ENCODE assay signal across 8 cellular contexts in genomic region chr12:122022393-122023338, GRCh38. TPM values are rescaled to one million over a fixed set of nuclear protein-coding genes. Genes with fewer than 3 reads are reported as not detected.
DNase-seq lines count a peak whose midpoint lies in the region; ATAC-seq, FAIRE-seq and TF ChIP-seq lines count a peak whose summit lies in the region.

No MANE protein-coding gene starts in this region.

- peak overlapping the region; percentile 39 for H4K91ac ChIP-seq in H1 (replicated peaks; ENCODE audit: insufficient read length, low read length)
- H4K91ac ChIP-seq in mesenchymal stem cell (ENCODE audit: low read length) = peak overlapping the region; percentile 28

- ATAC-seq in HCT116 (peak; percentile 12), thoracic aorta (ENCODE audit: insufficient number of reproducible peaks, low FRiP score, low read depth) (peak; percentile 23), GM18519 (IDR thresholded peaks at IDR 0.05; ENCODE audit: low FRiP score, unreplicated experiment) (no peak), GM19397 (IDR thresholded peaks at IDR 0.05; ENCODE audit: unreplicated experiment) (no peak)

- no peak for TF ChIP-seq CTCF in HCT116 (IDR thresholded peaks at IDR 0.05 in 2 of 3, conservative IDR thresholded peaks at IDR 0.05 in 1 of 3; ENCODE audit: borderline replicate concordance in 1 of 3, insufficient read depth in 1 of 3, low read depth in 2 of 3, low read length in 2 of 3)
- TF ChIP-seq CTCF in VCaP (conservative IDR thresholded peaks at IDR 0.05) = no peak
- no peak for TF ChIP-seq CTCF in H1 (IDR thresholded peaks at IDR 0.05; ENCODE audit: control extremely low read depth in 1 of 3, insufficient read depth in 1 of 3, low read depth in 1 of 3, low read length in 3 of 3)
- no peak for TF ChIP-seq CTCF in thoracic aorta (IDR thresholded peaks at IDR 0.05)

- whole genome bisulfite sequencing in H1 (ENCODE audit: extremely low coverage in 1 of 2, insufficient coverage in 1 of 2, insufficient read length in 1 of 2, insufficient replicate concordance in 2 of 2, low coverage in 1 of 2, low lambda C conversion rate in 2 of 2, missing lambda C conversion rate in 1 of 2), 2 experiments = 4% methylated on average over 37 of the region's 124 CpGs; no CpG with 5 or more reads in 1 of the 2 experiments
- WGBS in mesenchymal stem cell = under 1% methylated on average over 99 of the region's 124 CpGs

- no peak overlapping the region for H4K5ac ChIP-seq in H1 (ENCODE audit: insufficient read length, low read depth, low read length)

- H3K4me3 ChIP-seq in HCT116 (replicated peaks in 1 of 2; ENCODE audit: low read depth in 1 of 2, low read length in 2 of 2) (peak overlapping the region; percentile 65 to 80), H1 (ENCODE audit: extremely low read depth in 1 of 4, insufficient read depth in 2 of 4, low read depth in 3 of 4, low read length in 4 of 4) (peak overlapping the region; percentile 73 to 87 (median 78)), mesenchymal stem cell (ENCODE audit: insufficient read depth in 1 of 2, low read depth in 1 of 2, low read length in 2 of 2) (peak overlapping the region; percentile 75 to 79), thoracic aorta (peak overlapping the region; percentile 96)

- no peaks in the 10 kb centered on the region for H3K36me3 ChIP-seq in HCT116 (ENCODE audit: control insufficient read depth in 1 of 2, insufficient read depth in 2 of 2, low read length in 2 of 2)
- H3K36me3 ChIP-seq in H1 (ENCODE audit: control insufficient read depth in 2 of 4, insufficient read depth in 4 of 4, low read length in 3 of 4) = no peaks in the 10 kb centered on the region
- H3K36me3 ChIP-seq in mesenchymal stem cell (ENCODE audit: control insufficient read depth in 1 of 2, insufficient read depth in 2 of 2, low read depth in 1 of 2, low read length in 2 of 2) = no peaks in the 10 kb centered on the region
- no peaks in the 10 kb centered on the region for H3K36me3 ChIP-seq in thoracic aorta

- no peak for FAIRE-seq in H1 (lab: Jason Lieb, UNC)

- no peak overlapping the region for H2BK20ac ChIP-seq in H1 (ENCODE audit: low read length)

- DNase-seq in AG20443 (ENCODE audit: low spot score) (peak; percentile 65), HCT116 (ENCODE audit: low read depth, low spot score) (no peak), H1 (ENCODE audit: low read depth in 1 of 2, low spot score in 2 of 2) (peak in 1 of 2 experiments; percentile 62), mesenchymal stem cell (peak; percentile 32), thoracic aorta (ENCODE audit: low spot score) (no peak)

- BruUV-seq in HCT116 (replicated peaks; lab: Mats Ljungman, UMichigan) = no TSS peak

- 0 out of 4 replicates have a peak, but pooled peaks cover 0 to 6% of the 10 kb centered on the region in 2 experiments for H3K9me3 ChIP-seq in HCT116 (ENCODE audit: control insufficient read depth in 1 of 2, insufficient read depth in 1 of 2, low read depth in 1 of 2, low read length in 2 of 2)
- H3K9me3 ChIP-seq in H1 (ENCODE audit: insufficient read depth in 2 of 2, low read depth in 1 of 2, low read length in 1 of 2) = no peaks in the 10 kb centered on the region
- peaks cover 9% of the 10 kb centered on the region for H3K9me3 ChIP-seq in mesenchymal stem cell (ENCODE audit: control insufficient read depth, low read length)
- H3K9me3 ChIP-seq in thoracic aorta = peaks cover 5% of the 10 kb centered on the region

- H2AK5ac ChIP-seq in H1 (ENCODE audit: low read depth, low read length) (no peak overlapping the region), mesenchymal stem cell (ENCODE audit: low read length, severe bottlenecking) (no peak overlapping the region)

- peaks cover 5% of the 10 kb centered on the region; the same call in 1 of the 2 replicates for H3K79me1 ChIP-seq in H1 (ENCODE audit: low read depth, low read length)
- peaks cover 14% of the 10 kb centered on the region for H3K79me1 ChIP-seq in mesenchymal stem cell (replicated peaks; ENCODE audit: low read length, poor library complexity, severe bottlenecking)

- CTCF ChIA-PET in HCT116 (lab: Charles Lee) = no interaction called here
- CTCF ChIA-PET in H1 (lab: Charles Lee; ENCODE audit: partially characterized antibody) = interaction anchor here (2.2 kb wide), 2 partner anchors 10 to 70 kb away, joined by 6 to 15 read pairs; no protein-coding TSS in a partner anchor

- H3K27me3 ChIP-seq in HCT116 (ENCODE audit: insufficient read depth, low read length) = no peaks in the 10 kb centered on the region
- H3K27me3 ChIP-seq in H1 (replicated peaks in 1 of 4; ENCODE audit: control insufficient read depth in 3 of 4, extremely low read depth in 1 of 4, insufficient read depth in 3 of 4, low read length in 3 of 4) = peaks cover 3 to 25% (median 16%) of the 10 kb centered on the region in 4 experiments
- peaks cover 0 to 9% of the 10 kb centered on the region in 2 experiments for H3K27me3 ChIP-seq in mesenchymal stem cell (ENCODE audit: control insufficient read depth in 1 of 2, insufficient read depth in 1 of 2, low read length in 2 of 2)
- no peaks in the 10 kb centered on the region for H3K27me3 ChIP-seq in thoracic aorta (replicated peaks; ENCODE audit: insufficient read depth)

- H3K14ac ChIP-seq in H1 (ENCODE audit: insufficient read length) = no peak overlapping the region
- peak overlapping the region in 1 of 2 experiments; percentile 90 for H3K14ac ChIP-seq in mesenchymal stem cell (ENCODE audit: low read length in 2 of 2)

- intact Hi-C loops in HCT116 (cut with micrococcal nuclease) = no loop called here

- H3K4me1 ChIP-seq in HCT116 (ENCODE audit: control insufficient read depth in 1 of 2, insufficient read depth in 2 of 2, low read length in 2 of 2) (peaks cover 17 to 27% of the 10 kb centered on the region in 2 experiments), H1 (replicated peaks in 1 of 4; ENCODE audit: control insufficient read depth in 3 of 4, insufficient read depth in 4 of 4, low read length in 3 of 4) (peaks cover 0 to 9% (median 7%) of the 10 kb centered on the region in 4 experiments; a peak in 4 of 7 replicates), mesenchymal stem cell (ENCODE audit: control insufficient read depth, insufficient read depth, low read depth, low read length) (peaks cover 27% of the 10 kb centered on the region), thoracic aorta (ENCODE audit: control insufficient read depth in 1 of 2, low read depth in 2 of 2) (peaks cover 11 to 20% of the 10 kb centered on the region in 2 donors)

- POLR2A ChIA-PET in HCT116 (lab: Charles Lee) = no interaction called here
- POLR2A ChIA-PET in H1 (lab: Charles Lee; ENCODE audit: partially characterized antibody) = interaction anchor here (0.5 to 1.2 kb wide), 4 partner anchors 40 to 89 kb away, joined by 3 read pairs; no protein-coding TSS in a partner anchor

- H3K23ac ChIP-seq in H1 (ENCODE audit: insufficient read length) (no peak overlapping the region), mesenchymal stem cell (ENCODE audit: low read length in 2 of 2) (peak overlapping the region in 1 of 2 experiments; percentile 83)

- peaks cover 14% of the 10 kb centered on the region; the same call in 1 of the 2 replicates for H3K23me2 ChIP-seq in H1 (ENCODE audit: low read depth, low read length)

- no peaks in the 10 kb centered on the region for H4K20me1 ChIP-seq in HCT116 (ENCODE audit: insufficient read depth)
- H4K20me1 ChIP-seq in H1 (replicated peaks in 1 of 2; ENCODE audit: control insufficient read depth in 1 of 2, insufficient read depth in 2 of 2, low read length in 2 of 2) = peaks cover 4 to 6% of the 10 kb centered on the region in 2 experiments

- H2BK12ac ChIP-seq in H1 (ENCODE audit: low read depth, low read length) (no peak overlapping the region), mesenchymal stem cell (ENCODE audit: low read length in 2 of 2) (no peak overlapping the region)

- H3K9me2 ChIP-seq in HCT116 (ENCODE audit: insufficient read depth) = no peaks in the 10 kb centered on the region

- H2BK15ac ChIP-seq in H1 (ENCODE audit: low read length) (no peak overlapping the region), mesenchymal stem cell (ENCODE audit: low read depth, poor library complexity, severe bottlenecking) (peak overlapping the region; percentile 64)

- TF ChIP-seq RAD21 in HCT116 (IDR thresholded peaks at IDR 0.05; ENCODE audit: low read depth) (no peak), H1 (IDR thresholded peaks at IDR 0.05 in 1 of 2, conservative IDR thresholded peaks at IDR 0.05 in 1 of 2; ENCODE audit: low read depth in 2 of 2, low read length in 2 of 2) (no peak)

- no peak for TF ChIP-seq POLR2A in HCT116 (IDR thresholded peaks at IDR 0.05; ENCODE audit: borderline replicate concordance, extremely low read depth, insufficient read depth, insufficient read length)
- 0 out of 3 replicates have a peak, but pooled peaks of 1 of the 2 experiments have one; percentile 24 for TF ChIP-seq POLR2A in H1 (IDR thresholded peaks at IDR 0.05; ENCODE audit: control extremely low read depth in 1 of 2, low read depth in 2 of 2, low read length in 2 of 2)

- H3K79me2 ChIP-seq in HCT116 (ENCODE audit: insufficient read depth, low read length) (peaks cover 38% of the 10 kb centered on the region), H1 (ENCODE audit: control insufficient read depth in 1 of 2, insufficient read depth in 2 of 2, low read length in 2 of 2) (peaks cover 4 to 29% of the 10 kb centered on the region in 2 experiments; a peak in 3 of 4 replicates)

- H3K18ac ChIP-seq in H1 (ENCODE audit: extremely low read depth, low read length) = no peak overlapping the region
- H3K18ac ChIP-seq in mesenchymal stem cell (ENCODE audit: low read depth in 1 of 2, low read length in 2 of 2) = peak overlapping the region in 1 of 2 experiments; percentile 67

- no peak overlapping the region for H3K56ac ChIP-seq in H1 (replicated peaks; ENCODE audit: insufficient read length, low read depth, low read length)

- H3K4ac ChIP-seq in H1 (replicated peaks; ENCODE audit: insufficient read length, low read depth, low read length) (no peak overlapping the region), mesenchymal stem cell (ENCODE audit: low read depth in 1 of 2, low read length in 2 of 2) (peak overlapping the region in 1 of 2 experiments; percentile 12)

- H3K4me2 ChIP-seq in HCT116 (ENCODE audit: low read length) = peak overlapping the region; percentile 97
- peak overlapping the region; percentile 69 to 79 for H3K4me2 ChIP-seq in H1 (ENCODE audit: insufficient read depth in 1 of 2, low read depth in 2 of 2, low read length in 2 of 2)
- H3K4me2 ChIP-seq in mesenchymal stem cell (ENCODE audit: low read length, poor library complexity, severe bottlenecking) = peak overlapping the region; percentile 95

- TF ChIP-seq EP300 in H1 (IDR thresholded peaks at IDR 0.05; ENCODE audit: borderline replicate concordance in 1 of 2, low read depth in 2 of 2, low read length in 2 of 2) = no peak

- peak overlapping the region; percentile 82 for H3K9ac ChIP-seq in HCT116 (ENCODE audit: low read length)
- peak overlapping the region; percentile 51 to 94 (median 58) for H3K9ac ChIP-seq in H1 (replicated peaks in 1 of 4; ENCODE audit: extremely low read depth in 1 of 4, low read depth in 3 of 4, low read length in 3 of 4)
- peak overlapping the region; percentile 82 for H3K9ac ChIP-seq in mesenchymal stem cell (ENCODE audit: low read length)

- H2BK120ac ChIP-seq in H1 (replicated peaks; ENCODE audit: low read depth, low read length) (no peak overlapping the region), mesenchymal stem cell (ENCODE audit: low read depth, low read length) (peak overlapping the region; percentile 54)

- no peak overlapping the region for H2AFZ ChIP-seq in HCT116 (ENCODE audit: low read depth, low read length, poor library complexity, severe bottlenecking)
- no peak overlapping the region for H2AFZ ChIP-seq in H1 (ENCODE audit: low read length)
- H2AFZ ChIP-seq in mesenchymal stem cell (ENCODE audit: low read depth, low read length) = peak overlapping the region; percentile 1

- H2BK5ac ChIP-seq in H1 (ENCODE audit: low read depth, low read length) (no peak overlapping the region), mesenchymal stem cell (ENCODE audit: low read depth, low read length, poor library complexity, severe bottlenecking) (peak overlapping the region; percentile 78)

- H3K27ac ChIP-seq in HCT116 (ENCODE audit: low read depth, low read length) (peak overlapping the region; percentile 86), VCaP (peak overlapping the region; percentile 93), H1 (ENCODE audit: low read depth, low read length) (no peak overlapping the region), mesenchymal stem cell (ENCODE audit: low read length, poor library complexity, severe bottlenecking) (peak overlapping the region; percentile 95), thoracic aorta (peak overlapping the region; percentile 93 to 97)

- RAD21 ChIA-PET in HCT116 (lab: Charles Lee; ENCODE audit: low non-redundant PET in 1 of 2, low total read pairs in 2 of 2, uncharacterized antibody in 2 of 2, unreplicated experiment in 2 of 2) = no interaction called here

- H4K8ac ChIP-seq in H1 (ENCODE audit: extremely low read depth, insufficient read depth, low read length) (peak overlapping the region; percentile 98), mesenchymal stem cell (ENCODE audit: low read length) (peak overlapping the region; percentile 40)

RNA-seq across cellular contexts. Expression of gene BCL7A, which starts 1.0 kb away (rescaled TPM):
- total RNA-seq in HCT116 (2021; ENCODE audit: unreplicated experiment) = 14.2 TPM
- 9.7 and 10.5 TPM in 2 replicates for polyA plus RNA-seq in HCT116 (2012)
- 12.7 and 13.6 TPM in 2 replicates for total RNA-seq in H1 (2021; fragmentation: NEBNext Ultra II Directional; extraction: Animal tissue kit (Norgen Biotek cat#: 25700))
- polyA plus RNA-seq in H1 (2011; rRNA removed) = 11.9 and 13.9 TPM in 2 replicates
- 10.4 TPM for polyA plus RNA-seq in H1 (2011; cell fraction: cytosol; rRNA removed)
- 12.9 TPM for polyA plus RNA-seq in H1 (2011; cell fraction: nucleus; rRNA removed)
- polyA plus RNA-seq in H1 (2012, experiment 1 of 2) = 10.9 to 13.5 TPM (median 11.5 TPM) in 4 replicates
- 7.6 TPM for polyA plus RNA-seq in H1 (2012, experiment 2 of 2)
- polyA plus RNA-seq in H1 (2013, experiment 1 of 2) = 6.2 TPM
- 6.1 TPM for polyA plus RNA-seq in H1 (2013, experiment 2 of 2)
- polyA minus RNA-seq in H1 (2011; rRNA and poly(A)+ RNA removed) = 11.8 and 13.5 TPM in 2 replicates
- 10.1 TPM for polyA minus RNA-seq in H1 (2011; cell fraction: cytosol; rRNA and poly(A)+ RNA removed)
- 11.5 TPM for polyA minus RNA-seq in H1 (2011; cell fraction: nucleus; rRNA and poly(A)+ RNA removed)
- 6.3 TPM for polyA plus RNA-seq in mesenchymal stem cell (2013, experiment 1 of 2)
- 5.9 TPM for polyA plus RNA-seq in mesenchymal stem cell (2013, experiment 2 of 2)
- 10 to 100 TPM in 1 of 2 donors, 1 to 10 TPM in 1; 9.6 to 12.9 TPM for total RNA-seq in thoracic aorta

RNA-seq across cellular contexts. Expression of gene MLXIP, which starts 55.9 kb away (rescaled TPM):
- total RNA-seq in HCT116 (2021; ENCODE audit: unreplicated experiment) (46.3 TPM), thoracic aorta (10 to 100 TPM; 35.5 to 50.3 TPM)
- polyA plus RNA-seq in HCT116 (2012) = 26.2 and 26.3 TPM in 2 replicates
- total RNA-seq in H1 (2021; fragmentation: NEBNext Ultra II Directional; extraction: Animal tissue kit (Norgen Biotek cat#: 25700)) = 40.4 and 40.5 TPM in 2 replicates
- polyA plus RNA-seq in H1 (2011; rRNA removed) = 5.5 and 13.2 TPM in 2 replicates
- polyA plus RNA-seq in H1 (2011; cell fraction: cytosol; rRNA removed) = 4.1 TPM
- 18.6 TPM for polyA plus RNA-seq in H1 (2011; cell fraction: nucleus; rRNA removed)
- polyA plus RNA-seq in H1 (2012, experiment 1 of 2) = 15.2 to 19.4 TPM (median 18.9 TPM) in 4 replicates
- polyA plus RNA-seq in H1 (2012, experiment 2 of 2) = 13.9 TPM
- 33.1 TPM for polyA plus RNA-seq in H1 (2013, experiment 1 of 2)
- polyA plus RNA-seq in H1 (2013, experiment 2 of 2) = 33.0 TPM
- 10.0 and 15.5 TPM in 2 replicates for polyA minus RNA-seq in H1 (2011; rRNA and poly(A)+ RNA removed)
- 23.0 TPM for polyA minus RNA-seq in H1 (2011; cell fraction: cytosol; rRNA and poly(A)+ RNA removed)
- polyA minus RNA-seq in H1 (2011; cell fraction: nucleus; rRNA and poly(A)+ RNA removed) = 35.1 TPM
- 61.2 TPM for polyA plus RNA-seq in mesenchymal stem cell (2013, experiment 1 of 2)
- 58.9 TPM for polyA plus RNA-seq in mesenchymal stem cell (2013, experiment 2 of 2)

Comparison
In these comparisons a context has a peak if more than half of its experiments do, and no peak if none do; other contexts are left out.
1. DNase-seq: peak in AG20443 (single experiment) and mesenchymal stem cell (single experiment); none in HCT116 (single experiment) and thoracic aorta (single experiment).
2. ATAC-seq: peak in HCT116 (single experiment) and thoracic aorta (single experiment); none in GM18519 (single experiment) and GM19397 (single experiment).
3. Peak in every context shown above with its lines, with median percentiles within 50 percentile points of each other: H3K4me2 ChIP-seq, H3K4me3 ChIP-seq and H3K9ac ChIP-seq.